In genomic region chr3:192031941-192032340, GRCh38 we compare ENCODE assay signal across 32 cellular contexts.
"Had no signal": no experiment of that assay in that cellular context is flagged by ENCODE, and none has a peak within 500 bp of the region (broad histone marks: within the 10 kb centered on the region; RNA-seq: fewer than 3 reads in every experiment).

No MANE protein-coding gene starts in this region.

- ATAC-seq: activated CD8-positive, alpha-beta T cell treated with anti-CD3 and anti-CD28 coated beads for 36 hours; activated T-cell treated with anti-CD3 and anti-CD28 coated beads, Interleukin-2, amount 50 U/mL, for 72 hours; activated T-helper 17 cell treated with anti-CD3 and anti-CD28 coated beads, Interleukin-2, amount 50 U/mL, for 72 hours; Panc1 had no signal

- H3K27me3 ChIP-seq: ascending aorta, SJCRH30 had no signal

- H3K9ac ChIP-seq: KMS-11 had no signal

- H3K9me3 ChIP-seq: ascending aorta, SJCRH30 had no signal

- H3K4me3 Mint-ChIP-seq: activated CD8-positive, alpha-beta T cell treated with anti-CD3 and anti-CD28 coated beads for 36 hours; activated naive CD4-positive, alpha-beta T cell treated with anti-CD3 and anti-CD28 coated beads, Interleukin-2, amount 50 U/mL, for 24 hours; activated naive CD8-positive, alpha-beta T cell treated with anti-CD3 and anti-CD28 coated beads, Interleukin-2, amount 10 ng/mL, durations not matched to agents 7 days and 5 days; activated T-cell treated with anti-CD3 and anti-CD28 coated beads, Interleukin-2, amount 50 U/mL, for 72 hours; activated T-helper 17 cell treated with anti-CD3 and anti-CD28 coated beads, Interleukin-2, amount 50 U/mL, for 72 hours had no signal

- H3K36me3 ChIP-seq: ascending aorta, SJCRH30, WERI-Rb-1 had no signal

- H3K4me1 Mint-ChIP-seq: activated naive CD4-positive, alpha-beta T cell treated with anti-CD3 and anti-CD28 coated beads, Interleukin-2, amount 50 U/mL, for 24 hours; activated naive CD8-positive, alpha-beta T cell treated with anti-CD3 and anti-CD28 coated beads, Interleukin-2, amount 10 ng/mL, durations not matched to agents 7 days and 5 days; activated T-helper 17 cell treated with anti-CD3 and anti-CD28 coated beads, Interleukin-2, amount 50 U/mL, for 72 hours had no signal

- H3K4me1 ChIP-seq: ascending aorta, SJCRH30 had no signal

- H3K9me3 Mint-ChIP-seq: activated naive CD4-positive, alpha-beta T cell treated with anti-CD3 and anti-CD28 coated beads, Interleukin-2, amount 50 U/mL, for 24 hours; activated naive CD8-positive, alpha-beta T cell treated with anti-CD3 and anti-CD28 coated beads, Interleukin-2, amount 10 ng/mL, durations not matched to agents 7 days and 5 days had no signal

- H3K27me3 Mint-ChIP-seq: activated CD8-positive, alpha-beta T cell treated with anti-CD3 and anti-CD28 coated beads for 36 hours; activated naive CD4-positive, alpha-beta T cell treated with anti-CD3 and anti-CD28 coated beads, Interleukin-2, amount 50 U/mL, for 24 hours; activated naive CD8-positive, alpha-beta T cell treated with anti-CD3 and anti-CD28 coated beads, Interleukin-2, amount 10 ng/mL, durations not matched to agents 7 days and 5 days; activated T-helper 17 cell treated with anti-CD3 and anti-CD28 coated beads, Interleukin-2, amount 50 U/mL, for 72 hours had no signal

- H3K27ac ChIP-seq: ascending aorta, KMS-11, SJCRH30, SK-N-MC, WERI-Rb-1 had no signal

- H3K27ac Mint-ChIP-seq: activated CD8-positive, alpha-beta T cell treated with anti-CD3 and anti-CD28 coated beads for 36 hours; activated naive CD4-positive, alpha-beta T cell treated with anti-CD3 and anti-CD28 coated beads, Interleukin-2, amount 50 U/mL, for 24 hours; activated naive CD8-positive, alpha-beta T cell treated with anti-CD3 and anti-CD28 coated beads, Interleukin-2, amount 10 ng/mL, durations not matched to agents 7 days and 5 days; activated T-cell treated with anti-CD3 and anti-CD28 coated beads, Interleukin-2, amount 50 U/mL, for 72 hours; activated T-helper 17 cell treated with anti-CD3 and anti-CD28 coated beads, Interleukin-2, amount 50 U/mL, for 72 hours had no signal

- DNase-seq: activated CD4-positive, alpha-beta T cell treated with anti-CD3 and anti-CD28 coated beads for 1 hour; activated CD4-positive, alpha-beta T cell treated with anti-CD3 and anti-CD28 coated beads for 48 hours; activated CD4-positive, CD25-positive, alpha-beta regulatory T cell; activated CD8-positive, alpha-beta T cell treated with anti-CD3 and anti-CD28 coated beads for 36 hours; activated gamma-delta T cell; activated naive CD4-positive, alpha-beta T cell treated with Interleukin-2 at 50 U/mL for 16 hours; activated naive CD8-positive, alpha-beta T cell treated with anti-CD3 and anti-CD28 coated beads, Interleukin-2, amount 10 ng/mL, durations not matched to agents 7 days and 5 days; activated T-cell treated with anti-CD3 and anti-CD28 coated beads, Interleukin-2, amount 50 U/mL, for 1 hour; activated T-cell treated with anti-CD3 and anti-CD28 coated beads, Interleukin-2, amount 50 U/mL, for 72 hours; amygdala; caudate nucleus; cerebellar nuclear complex; NCI-H1092 treated with DMSO at 0.1 percent for 48 hours; NCI-H146; NCI-H187; NCI-H2029 treated with DMSO at 0.1 percent for 48 hours; NCI-H2107; NCI-H2171; NCI-H510A; NCI-H748 treated with DMSO at 0.1 percent for 48 hours; NK-92 treated with Interleukin-12 subunit alpha and Interleukin-12 subunit beta, amount 100 ng/mL, for 24 hours; OCI-M1; SHP77; SJCRH30; T1000; WERI-Rb-1 had no signal

- H3K4me3 ChIP-seq: ascending aorta, SJCRH30, SK-N-MC had no signal

- H3K4me2 ChIP-seq: KMS-11 had no signal

- H3K36me3 Mint-ChIP-seq: activated naive CD4-positive, alpha-beta T cell treated with anti-CD3 and anti-CD28 coated beads, Interleukin-2, amount 50 U/mL, for 24 hours; activated naive CD8-positive, alpha-beta T cell treated with anti-CD3 and anti-CD28 coated beads, Interleukin-2, amount 10 ng/mL, durations not matched to agents 7 days and 5 days had no signal
